9 cellular contexts compared by ENCODE assay signal in genomic region chr3:168218600-168218999, GRCh38.
"Had no signal": no experiment of that assay in that cellular context is flagged by ENCODE, and none has a peak within 500 bp of the region (broad histone marks: within the 10 kb centered on the region; RNA-seq: fewer than 3 reads in every experiment).

No MANE protein-coding gene starts in this region.

- H3K4me3 Mint-ChIP-seq: HFFc6 had no signal

- H3K27ac ChIP-seq: GM23248, HL-60 had no signal

- H3K9me3 Mint-ChIP-seq: HFFc6, IgD-negative memory B cell had no signal

- H3K27me3 Mint-ChIP-seq: IgD-negative memory B cell had no signal

- H3K9me3 ChIP-seq: HAP-1 had no signal

- DNase-seq: GM23248, GOT3, H7, HFFc6 had no signal

- H3K27ac Mint-ChIP-seq: HFFc6, IgD-negative memory B cell had no signal

- H3K36me3 ChIP-seq: HAP-1 had no signal

- ATAC-seq: HCT116, HepG2 had no signal

- H3K9ac ChIP-seq: GM23248 had no signal

- H3K36me3 Mint-ChIP-seq: IgD-negative memory B cell had no signal

- H3K4me3 ChIP-seq: GM23248, HAP-1 had no signal

- H2AFZ ChIP-seq: GM23248 had no signal
